In the genomic region with DNA sequence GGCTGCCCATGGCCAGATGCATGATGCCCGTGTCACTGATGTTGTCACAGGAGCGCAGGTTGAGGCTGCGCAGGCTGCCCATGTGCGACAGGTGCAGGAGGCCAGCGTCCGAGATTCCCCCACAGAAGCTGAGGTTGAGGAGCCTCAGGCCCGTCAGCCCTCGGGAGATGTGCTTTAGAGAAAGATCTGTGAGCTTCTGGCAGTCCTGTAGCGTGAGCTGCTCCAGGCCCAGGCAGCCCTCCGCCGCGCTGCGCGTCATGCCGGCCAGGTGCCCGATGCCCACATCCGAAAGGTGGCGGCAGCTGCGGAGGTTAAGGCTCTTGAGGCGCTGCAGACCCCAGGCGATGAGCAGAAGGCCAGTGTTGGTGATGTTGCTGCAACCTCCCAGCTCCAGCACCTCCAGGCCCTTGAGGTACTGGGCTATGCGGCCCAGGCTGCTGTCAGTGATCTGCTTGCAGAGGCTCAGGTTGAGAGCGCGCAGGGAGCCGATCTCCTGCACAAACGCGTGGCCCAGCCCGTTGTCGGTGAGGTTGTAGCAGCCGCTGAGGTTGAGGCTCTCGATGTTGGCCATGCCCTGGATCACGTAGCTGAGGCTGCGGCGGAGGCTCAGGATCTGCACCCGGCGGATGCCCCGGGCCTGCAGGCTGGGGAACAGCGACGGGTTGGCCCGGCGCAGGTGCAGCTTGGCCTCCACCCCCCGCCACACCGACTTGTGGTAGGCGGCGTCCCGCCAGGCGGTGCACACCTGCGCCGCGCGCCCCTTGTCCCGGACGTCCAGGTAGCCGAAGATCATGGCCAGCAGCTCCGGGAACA, we compare ENCODE assay signal across 8 cellular contexts. TPM values are rescaled to one million over a fixed set of nuclear protein-coding genes. Genes with fewer than 3 reads are reported as not detected.
DNase-seq lines count a peak whose midpoint lies in the region; ATAC-seq and TF ChIP-seq lines count a peak whose summit lies in the region.

No MANE protein-coding gene starts in this region.

- H3K27ac ChIP-seq in AG04450 (ENCODE audit: low read depth, low read length) (peak overlapping the region; percentile 24), SJSA1 (peak overlapping the region; percentile 30; the same call in 1 of the 2 replicates)

- H3K36me3 Mint-ChIP-seq in activated naive CD8-positive, alpha-beta T cell treated with anti-CD3 and anti-CD28 coated beads, Interleukin-2, amount 50 U/mL, for 24 hours (ENCODE audit: low read depth) = peaks cover 5% of the 10 kb centered on the region

- no peaks in the 10 kb centered on the region for H3K9me3 Mint-ChIP-seq in activated naive CD8-positive, alpha-beta T cell treated with anti-CD3 and anti-CD28 coated beads, Interleukin-2, amount 50 U/mL, for 24 hours

- no peaks in the 10 kb centered on the region for H3K27me3 Mint-ChIP-seq in activated naive CD8-positive, alpha-beta T cell treated with anti-CD3 and anti-CD28 coated beads, Interleukin-2, amount 50 U/mL, for 24 hours

- H3K4me1 ChIP-seq in SJSA1 (replicated peaks) = peaks cover 58% of the 10 kb centered on the region

- POLR2A ChIA-PET in AG04450 (lab: Yijun Ruan, JAX) = interaction anchor here (0.7 to 1.0 kb wide), 4 partner anchors 50 to 88 kb away, joined by 3 to 9 read pairs (median 5); no protein-coding TSS in a partner anchor

- peak; percentile 12 for ATAC-seq in GM19043 (IDR thresholded peaks at IDR 0.05; ENCODE audit: low read depth, unreplicated experiment)
- peak; percentile 36 for ATAC-seq in HG03354 (IDR thresholded peaks at IDR 0.05; ENCODE audit: poor library complexity, severe bottlenecking, unreplicated experiment)
- peak; percentile 7 for ATAC-seq in activated naive CD8-positive, alpha-beta T cell treated with anti-CD3 and anti-CD28 coated beads, Interleukin-2, amount 50 U/mL, for 24 hours
- ATAC-seq in left ventricle myocardium superior = peak; percentile 6

- no peak for TF ChIP-seq CTCF in AG04450 (IDR thresholded peaks at IDR 0.05; ENCODE audit: low read depth, low read length)
- TF ChIP-seq CTCF in retinal pigment epithelial cell (conservative IDR thresholded peaks at IDR 0.05; ENCODE audit: low read depth, low read length) = no peak

- no peak for DNase-seq in AG04450 (ENCODE audit: low read depth, low spot score)
- DNase-seq in SJSA1 (ENCODE audit: low read depth in 1 of 2, low spot score in 2 of 2) = peak in 1 of 2 experiments; percentile 52
- DNase-seq in activated naive CD8-positive, alpha-beta T cell treated with anti-CD3 and anti-CD28 coated beads, Interleukin-2, amount 50 U/mL, for 24 hours = peak; percentile 51
- peak; percentile 58 for DNase-seq in left ventricle myocardium superior
- DNase-seq in retinal pigment epithelial cell (ENCODE audit: low read depth) = no peak
- DNase-seq in hepatic stellate cell (ENCODE audit: low spot score) = no peak

- peak overlapping the region; percentile 74 for H3K27ac Mint-ChIP-seq in activated naive CD8-positive, alpha-beta T cell treated with anti-CD3 and anti-CD28 coated beads, Interleukin-2, amount 50 U/mL, for 24 hours

- H3K4me3 ChIP-seq in AG04450 (ENCODE audit: low read depth, low read length) (peak overlapping the region; percentile 74), SJSA1 (peak overlapping the region; percentile 99), retinal pigment epithelial cell (ENCODE audit: low read length) (peak overlapping the region; percentile 64)

- H3K27me3 ChIP-seq in AG04450 (ENCODE audit: control insufficient read depth, insufficient read depth, low read length) (no peaks in the 10 kb centered on the region), SJSA1 (replicated peaks) (no peaks in the 10 kb centered on the region)

- H3K9me3 ChIP-seq in AG04450 (ENCODE audit: control insufficient read depth, insufficient read depth, low read length) = no peaks in the 10 kb centered on the region
- H3K9me3 ChIP-seq in SJSA1 (replicated peaks) = peaks cover 3% of the 10 kb centered on the region; the same call in 1 of the 2 replicates

- H3K4me3 Mint-ChIP-seq in activated naive CD8-positive, alpha-beta T cell treated with anti-CD3 and anti-CD28 coated beads, Interleukin-2, amount 50 U/mL, for 24 hours = peak overlapping the region; percentile 93

- intact Hi-C loops in left ventricle myocardium superior (cut with micrococcal nuclease) = no loop called here

- peaks cover 22% of the 10 kb centered on the region for H3K36me3 ChIP-seq in SJSA1

- H3K4me1 Mint-ChIP-seq in activated naive CD8-positive, alpha-beta T cell treated with anti-CD3 and anti-CD28 coated beads, Interleukin-2, amount 50 U/mL, for 24 hours = peaks cover 54% of the 10 kb centered on the region

- CTCF ChIA-PET in AG04450 (lab: Charles Lee) = interaction anchor here (0.9 to 2.9 kb wide), 3 partner anchors 11 to 476 kb away, joined by 3 to 25 read pairs (median 14); no protein-coding TSS in a partner anchor

RNA-seq across cellular contexts. Expression of a gene that starts 0.9 kb away (rescaled TPM):
- polyA plus RNA-seq in AG04450 (2011; rRNA removed) = 3.2 and 4.8 TPM in 2 replicates
- 7.8 and 7.9 TPM in 2 replicates for polyA minus RNA-seq in AG04450 (2011; rRNA and poly(A)+ RNA removed)
- 8.1 and 16.1 TPM in 2 replicates for total RNA-seq in SJSA1 (2014; rRNA removed; shearing (Covaris generic))
- 7.7 TPM for total RNA-seq in left ventricle myocardium superior

RNA-seq across cellular contexts. Expression of a gene that starts 35.6 kb away (rescaled TPM):
- polyA plus RNA-seq in AG04450 (2011; rRNA removed) = 22.2 and 25.2 TPM in 2 replicates
- 24.5 and 31.0 TPM in 2 replicates for polyA minus RNA-seq in AG04450 (2011; rRNA and poly(A)+ RNA removed)
- 8.9 and 15.4 TPM in 2 replicates for total RNA-seq in SJSA1 (2014; rRNA removed; shearing (Covaris generic))
- total RNA-seq in left ventricle myocardium superior = 2.4 TPM

Comparison
In these comparisons a context has a peak if more than half of its experiments do, and no peak if none do; other contexts are left out.
1. DNase-seq: peak in activated naive CD8-positive, alpha-beta T cell treated with anti-CD3 and anti-CD28 coated beads, Interleukin-2, amount 50 U/mL, for 24 hours (single experiment) and left ventricle myocardium superior (single experiment); none in AG04450 (single experiment), retinal pigment epithelial cell (single experiment) and hepatic stellate cell (single experiment).
2. Peak in every context shown above with its lines, with median percentiles within 50 percentile points of each other: H3K4me3 ChIP-seq and ATAC-seq.